In genomic region chrX:107449490-107450175, GRCh38 we compare ENCODE assay signal across 1 cellular context.
TF ChIP-seq lines count a peak whose summit lies in the region.

TSS of gene FRMPD3 (plus strand) at chrX:107449652. CDS start at chrX:107526589, 76,937 bp downstream.

TF ChIP-seq in GM23338, 12 proteins besides CTCF, POLR2A, EP300 and RAD21 (continued from another document):
- TF ChIP-seq REST (IDR thresholded peaks at IDR 0.05; ENCODE audit: unreplicated experiment) (no peak), ZNF331 (CRISPR knock-in tag; IDR thresholded peaks at IDR 0.05; ENCODE audit: low read depth) (no peak), ETS1 (IDR thresholded peaks at IDR 0.05) (no peak), NANOG (IDR thresholded peaks at IDR 0.05; ENCODE audit: borderline replicate concordance) (no peak), ZNF114 (CRISPR knock-in tag; IDR thresholded peaks at IDR 0.05) (no peak), EZH2phosphoT487 (IDR thresholded peaks at IDR 0.05; ENCODE audit: unreplicated experiment) (no peak)
